In the genomic region with DNA sequence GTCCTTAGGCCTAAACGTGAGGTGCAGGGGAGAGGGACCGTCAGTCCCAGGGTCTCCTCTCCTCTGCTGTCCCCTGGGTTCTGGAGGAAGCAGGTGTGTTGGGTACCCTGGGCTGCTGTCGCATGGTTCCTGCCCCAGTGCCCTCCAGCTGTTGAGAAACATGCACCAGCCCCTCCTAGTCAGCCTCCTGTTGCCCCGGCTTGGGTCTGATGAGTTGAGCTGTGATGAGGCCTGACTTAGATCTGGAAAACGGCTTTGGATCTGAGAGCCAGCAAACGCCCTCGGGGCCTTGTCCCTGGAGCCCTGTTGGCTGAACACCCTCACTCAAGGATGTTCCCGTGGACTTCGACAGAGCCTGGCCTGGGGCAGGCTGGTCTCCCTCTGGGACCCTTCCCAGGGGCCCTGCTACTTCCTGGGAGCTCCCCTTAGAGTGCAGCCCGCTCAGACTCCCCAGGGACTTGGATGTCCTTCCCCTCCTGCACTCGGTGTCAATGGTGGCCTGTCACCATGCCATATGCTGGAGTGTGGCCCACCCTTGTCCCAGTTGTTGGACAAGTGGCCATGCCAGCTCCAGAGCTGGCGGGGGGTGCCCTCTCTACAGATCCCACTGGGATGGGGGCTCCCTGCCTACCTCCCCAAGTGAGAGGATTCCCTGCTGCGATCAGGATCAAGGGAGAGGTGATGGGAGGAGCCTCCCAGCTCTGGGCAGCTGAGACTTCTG, we compare ENCODE assay signal across 19 cellular contexts. TPM values are rescaled to one million over a fixed set of nuclear protein-coding genes. Genes with fewer than 3 reads are reported as not detected.
DNase-seq lines count a peak whose midpoint lies in the region; ATAC-seq, FAIRE-seq and TF ChIP-seq lines count a peak whose summit lies in the region.
"Had no signal": no experiment of that assay in that cellular context is flagged by ENCODE, and none has a peak within 500 bp of the region (broad histone marks: within the 10 kb centered on the region; RNA-seq: fewer than 3 reads in every experiment).

No MANE protein-coding gene starts in this region.

- H3K36me3 ChIP-seq in BLaER1 = peaks cover 100% of the 10 kb centered on the region
- H3K36me3 ChIP-seq in endodermal cell (ENCODE audit: control insufficient read depth, insufficient read depth, low read length) = peaks cover 24% of the 10 kb centered on the region
- H3K36me3 ChIP-seq in sigmoid colon = peaks cover 11 to 93% (median 42%) of the 10 kb centered on the region in 4 donors

- no peak overlapping the region for H4K5ac ChIP-seq in H9 (ENCODE audit: insufficient read length, low read depth, low read length)

- H3K4me1 ChIP-seq in BLaER1 (peaks cover 20% of the 10 kb centered on the region), endodermal cell (ENCODE audit: control insufficient read depth, insufficient read depth, low read length) (no peaks in the 10 kb centered on the region), sigmoid colon (no peaks in the 10 kb centered on the region), H9 (ENCODE audit: insufficient read depth, low read length) (no peaks in the 10 kb centered on the region)
- H3K4me1 ChIP-seq: HAP-1 had no signal

- H3K23me2 ChIP-seq in H9 (ENCODE audit: insufficient read length, low read depth, low read length, poor library complexity, severe bottlenecking) = no peaks in the 10 kb centered on the region

- no peak overlapping the region for H3K18ac ChIP-seq in H9 (ENCODE audit: insufficient read length, low read depth, low read length)

- H3K27me3 ChIP-seq in BLaER1 (no peaks in the 10 kb centered on the region), endodermal cell (ENCODE audit: control insufficient read depth, insufficient read depth, low read length, poor library complexity, severe bottlenecking) (no peaks in the 10 kb centered on the region), sigmoid colon (no peaks in the 10 kb centered on the region), H9 (ENCODE audit: insufficient read depth, low read length) (no peaks in the 10 kb centered on the region)

- no peak for TF ChIP-seq EP300 in sigmoid colon (IDR thresholded peaks at IDR 0.05)

- H3K56ac ChIP-seq in H9 (ENCODE audit: insufficient read length, low read depth, low read length) = no peak overlapping the region

- H3K9me3 Mint-ChIP-seq in endodermal cell (peaks cover 10% of the 10 kb centered on the region), H9 (peaks cover 0 to 4% of the 10 kb centered on the region in 2 experiments; a peak in 1 of 5 replicates)

- H3K9me3 ChIP-seq in BLaER1 (peaks cover 54% of the 10 kb centered on the region), endodermal cell (ENCODE audit: control insufficient read depth, low read length) (no peaks in the 10 kb centered on the region), sigmoid colon (no peaks in the 10 kb centered on the region), H9 (ENCODE audit: control insufficient read depth, low read depth, low read length) (no peaks in the 10 kb centered on the region)
- H3K9me3 ChIP-seq: HAP-1 had no signal

- H4K91ac ChIP-seq in H9 (ENCODE audit: insufficient read length, low read depth, low read length) = no peak overlapping the region

- H4K20me1 ChIP-seq in BLaER1 = peaks cover 61% of the 10 kb centered on the region
- H4K20me1 ChIP-seq in H9 (ENCODE audit: control insufficient read depth, insufficient read depth, insufficient read length) = no peaks in the 10 kb centered on the region

- ATAC-seq in HG02588 (IDR thresholded peaks at IDR 0.05; ENCODE audit: unreplicated experiment) = no peak
- ATAC-seq: K562 had no signal

- no peak overlapping the region for H3K4ac ChIP-seq in H9 (ENCODE audit: low read depth, low read length)

- no peak overlapping the region for H4K8ac ChIP-seq in H9 (replicated peaks; ENCODE audit: insufficient read length, low read depth, low read length)

- H3K4me3 ChIP-seq in BLaER1 (no peak overlapping the region), endodermal cell (ENCODE audit: low read length) (no peak overlapping the region), sigmoid colon (no peak overlapping the region)
- H3K4me3 ChIP-seq: HAP-1, K562, PC-9 had no signal

- no peak overlapping the region for H2BK15ac ChIP-seq in H9 (ENCODE audit: low read depth, low read length)

- H3K14ac ChIP-seq in H9 (ENCODE audit: insufficient read depth, low read length) = no peak overlapping the region

- H3K4me2 ChIP-seq in BLaER1 (peak overlapping the region; percentile 51), H9 (ENCODE audit: insufficient read depth, insufficient read length, low read length) (no peak overlapping the region)
- H3K4me2 ChIP-seq: PC-9 had no signal

- no peak overlapping the region for H3T11ph ChIP-seq in H9 (ENCODE audit: low read length)

- 93 to 100% methylated on average over 8 to 13 of the region's 13 CpGs for WGBS in endodermal cell (ENCODE audit: insufficient coverage in 1 of 2, insufficient read length in 1 of 2), 2 experiments
- WGBS in sigmoid colon, 2 donors = 88 to 94% methylated on average over 13 of the region's 13 CpGs
- no CpG with 5 or more reads among the region's 13 CpGs for WGBS in H9 (ENCODE audit: extremely low coverage, insufficient read length, low lambda C conversion rate)

- no peak overlapping the region for H2BK20ac ChIP-seq in H9 (ENCODE audit: low read depth, low read length, poor library complexity, severe bottlenecking)

- H3K4me3 Mint-ChIP-seq in endodermal cell (no peak overlapping the region), H9 (no peak overlapping the region)

- H2AFZ ChIP-seq in H9 (ENCODE audit: low read length) = no peak overlapping the region
- H2AFZ ChIP-seq: PC-9 had no signal

- no peak overlapping the region for H3K23ac ChIP-seq in H9 (ENCODE audit: insufficient read length, low read depth, low read length)

- H3K27me3 Mint-ChIP-seq in endodermal cell (ENCODE audit: insufficient read depth) = no peaks in the 10 kb centered on the region
- no peaks in the 10 kb centered on the region for H3K27me3 Mint-ChIP-seq in H9 (ENCODE audit: low read depth)

- no peak for TF ChIP-seq POLR2A in sigmoid colon (IDR thresholded peaks at IDR 0.05)

- DNase-seq in HTR-8/SVneo (ENCODE audit: insufficient read length, low spot score) = no peak
- peak; percentile 27 for DNase-seq in endodermal cell
- peak; percentile 60 for DNase-seq in sigmoid colon
- DNase-seq in NCI-H524 (lab: John Stamatoyannopoulos, UW) = no peak
- no peak for DNase-seq in H9
- no peak for DNase-seq in hepatic stellate cell (ENCODE audit: low spot score)
- DNase-seq: C1 segment of cervical spinal cord, MV-4-11, NCI-H1436, NCI-H2081, NCI-H510A, NCI-H82, PC-9 had no signal

- no peak for TF ChIP-seq CTCF in endodermal cell (conservative IDR thresholded peaks at IDR 0.05)
- TF ChIP-seq CTCF in sigmoid colon (IDR thresholded peaks at IDR 0.05) = no peak
- no peak for TF ChIP-seq CTCF in H9 (conservative IDR thresholded peaks at IDR 0.05)

- H3K36me3 Mint-ChIP-seq in endodermal cell (ENCODE audit: low read depth) (peaks cover 38% of the 10 kb centered on the region), H9 (ENCODE audit: insufficient read depth in 1 of 3, low read depth in 3 of 3) (peaks cover 9 to 25% (median 18%) of the 10 kb centered on the region in 3 experiments)

- H2BK120ac ChIP-seq in H9 (ENCODE audit: low read depth, low read length, poor library complexity, severe bottlenecking) = no peak overlapping the region

- no peaks in the 10 kb centered on the region for H3K4me1 Mint-ChIP-seq in endodermal cell
- H3K4me1 Mint-ChIP-seq in H9 = no peaks in the 10 kb centered on the region

- H3K27ac Mint-ChIP-seq in endodermal cell (no peak overlapping the region), H9 (0 out of 7 replicates have a peak overlapping the region, but pooled peaks of 1 of the 3 experiments have one; percentile 57)

- H2BK12ac ChIP-seq in H9 (ENCODE audit: insufficient read length, low read depth, low read length) = no peak overlapping the region

- peak; percentile 58 for FAIRE-seq in HTR-8/SVneo (lab: Jason Lieb, UNC)
- FAIRE-seq: A204.1, K562 had no signal

- no peaks in the 10 kb centered on the region for H3K79me2 ChIP-seq in H9 (ENCODE audit: insufficient read depth, low read length)

- H2AK5ac ChIP-seq in H9 (ENCODE audit: insufficient read length, low read length) = no peak overlapping the region

- H3K27ac ChIP-seq in BLaER1 = peak overlapping the region; percentile 60
- no peak overlapping the region for H3K27ac ChIP-seq in endodermal cell (ENCODE audit: low read depth, low read length)
- H3K27ac ChIP-seq in sigmoid colon = no peak overlapping the region
- H3K27ac ChIP-seq in H9 (ENCODE audit: insufficient read length, low read depth, low read length) = no peak overlapping the region
- H3K27ac ChIP-seq: HL-60, PC-9 had no signal

- H3K9ac ChIP-seq in BLaER1 (peak overlapping the region; percentile 9), endodermal cell (ENCODE audit: extremely low read depth, low read length, poor library complexity, severe bottlenecking) (no peak overlapping the region), H9 (ENCODE audit: extremely low read depth, insufficient read length, low read length) (no peak overlapping the region)

- intact Hi-C loops in sigmoid colon (cut with DNase I) = no loop called here

- H3K79me1 ChIP-seq in H9 (ENCODE audit: insufficient read depth, low read depth, low read length, poor library complexity, severe bottlenecking) = no peaks in the 10 kb centered on the region

- H2BK5ac ChIP-seq in H9 (ENCODE audit: insufficient read length, low read length) = no peak overlapping the region

RNA-seq across cellular contexts. Expression of a gene that starts 12.3 kb away (rescaled TPM):
- total RNA-seq in endodermal cell (10 to 100 TPM; 21.4 to 29.6 TPM), sigmoid colon (10 to 100 TPM; 10.2 to 49.6 (median 17.2) TPM), H9 (2021) (22.2 and 23.4 TPM in 2 replicates)
- 33.6 TPM for polyA plus RNA-seq in endodermal cell (2013, experiment 1 of 2)
- 24.9 TPM for polyA plus RNA-seq in endodermal cell (2013, experiment 2 of 2)
- 10 to 100 TPM in 1 of 3 donors, 1 to 10 TPM in 2; 3.6 to 17.3 (median 5.3) TPM for polyA plus RNA-seq in sigmoid colon

RNA-seq across cellular contexts. Expression of a gene that starts 34.0 kb away (rescaled TPM):
- 10 to 100 TPM; 14.2 to 17.2 TPM for total RNA-seq in endodermal cell
- polyA plus RNA-seq in endodermal cell (2013, experiment 1 of 2) = 11.1 TPM
- 10.6 TPM for polyA plus RNA-seq in endodermal cell (2013, experiment 2 of 2)
- total RNA-seq in sigmoid colon = 10 to 100 TPM; 20.0 to 36.0 (median 24.8) TPM
- polyA plus RNA-seq in sigmoid colon = 1 to 10 TPM in 2 of 3 donors, under 1 TPM in 1; 0.69 to 2.3 (median 1.8) TPM
- 9.3 and 9.6 TPM in 2 replicates for total RNA-seq in H9 (2021)
- total RNA-seq: K562 had no signal

RNA-seq across cellular contexts. Expression of a gene that starts 57.3 kb away (rescaled TPM):
- total RNA-seq in endodermal cell = 10 to 100 TPM; 24.2 to 29.4 TPM
- 20.5 TPM for polyA plus RNA-seq in endodermal cell (2013, experiment 1 of 2)
- polyA plus RNA-seq in endodermal cell (2013, experiment 2 of 2) = 19.9 TPM
- 10 to 100 TPM; 17.2 to 27.1 (median 22.9) TPM for total RNA-seq in sigmoid colon
- 1 to 10 TPM; 4.4 to 9.8 (median 6.6) TPM for polyA plus RNA-seq in sigmoid colon
- 19.1 and 19.4 TPM in 2 replicates for total RNA-seq in H9 (2021)

RNA-seq across cellular contexts. Expression of a gene that starts 59.6 kb away (rescaled TPM):
- total RNA-seq in endodermal cell (10 to 100 TPM; 34.4 to 38.0 TPM), sigmoid colon (10 to 100 TPM; 16.3 to 30.2 (median 23.1) TPM), H9 (2021) (41.9 and 42.9 TPM in 2 replicates)
- polyA plus RNA-seq in endodermal cell (2013, experiment 1 of 2) = 36.7 TPM
- 29.4 TPM for polyA plus RNA-seq in endodermal cell (2013, experiment 2 of 2)
- 10 to 100 TPM; 10.4 to 18.1 (median 13.2) TPM for polyA plus RNA-seq in sigmoid colon

Comparison
In these comparisons a context has a peak if more than half of its experiments do, and no peak if none do; other contexts are left out.
1. DNase-seq: peak in endodermal cell (single experiment) and sigmoid colon (single experiment); none in HTR-8/SVneo (single experiment), NCI-H524 (0 of 2), H9 (single experiment) and hepatic stellate cell (single experiment).